In the genomic region with DNA sequence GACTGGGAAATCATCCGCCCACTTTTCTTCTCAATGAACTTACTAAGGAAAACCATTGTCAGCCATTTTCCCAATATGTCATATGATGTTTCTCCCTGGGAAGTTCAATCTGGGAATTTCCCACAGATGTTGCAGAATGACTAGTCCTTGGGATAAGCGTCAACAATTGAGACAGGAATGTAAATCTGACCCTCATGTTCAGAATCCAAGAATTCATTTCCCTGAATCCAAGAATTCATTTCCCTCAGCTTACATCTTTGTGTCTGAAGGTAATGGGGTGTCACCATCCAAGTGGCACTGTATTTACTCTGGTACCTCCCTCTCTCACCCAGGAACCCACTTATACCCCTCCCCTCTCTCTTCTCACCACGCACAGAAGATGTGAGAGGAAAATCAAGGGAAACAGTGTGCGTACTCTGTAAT, we compare ENCODE assay signal across 9 cellular contexts. TPM values are rescaled to one million over a fixed set of nuclear protein-coding genes. Genes with fewer than 3 reads are reported as not detected.
DNase-seq lines count a peak whose midpoint lies in the region; ATAC-seq, FAIRE-seq and TF ChIP-seq lines count a peak whose summit lies in the region.
"Had no signal": no experiment of that assay in that cellular context is flagged by ENCODE, and none has a peak within 500 bp of the region (broad histone marks: within the 10 kb centered on the region; RNA-seq: fewer than 3 reads in every experiment).

No MANE protein-coding gene starts in this region.

- in situ Hi-C loops in brain microvascular endothelial cell (cut with HindIII; ENCODE audit: low pct_ligation_motif_present, low sequenced_read_pairs), result loop anchor here (25.0 kb wide), 1 partner anchor 180 kb away; no protein-coding TSS in a partner anchor

- intact Hi-C loops in lower leg skin (cut with DNase I; ENCODE audit: low total_unique reads), result no loop called here

- peaks cover 91% of the 10 kb centered on the region for H3K4me1 Mint-ChIP-seq in stimulated activated naive CD8-positive, alpha-beta T cell treated with anti-CD3 and anti-CD28 coated beads, Interleukin-15, Interleukin-2, amounts not matched to agents 100 ng/mL and 50 ng/mL, for 24 hours (ENCODE audit: low read depth)

- no peaks in the 10 kb centered on the region for H3K9me3 Mint-ChIP-seq in stimulated activated naive CD8-positive, alpha-beta T cell treated with anti-CD3 and anti-CD28 coated beads, Interleukin-15, Interleukin-2, amounts not matched to agents 100 ng/mL and 50 ng/mL, for 24 hours

- H3K27me3 ChIP-seq in brain microvascular endothelial cell (replicated peaks), result no peaks in the 10 kb centered on the region

- TF ChIP-seq POLR2A in lower leg skin (IDR thresholded peaks at IDR 0.05) (no peak), GM12891 (IDR thresholded peaks at IDR 0.05; ENCODE audit: low read depth, low read length) (no peak)

- H3K27ac ChIP-seq in brain microvascular endothelial cell, result peak overlapping the region; percentile 95
- H3K27ac ChIP-seq: KMS-11 had no signal

- H3K36me3 ChIP-seq in brain microvascular endothelial cell (replicated peaks), result no peaks in the 10 kb centered on the region

- no peaks in the 10 kb centered on the region for H3K36me3 Mint-ChIP-seq in stimulated activated naive CD8-positive, alpha-beta T cell treated with anti-CD3 and anti-CD28 coated beads, Interleukin-15, Interleukin-2, amounts not matched to agents 100 ng/mL and 50 ng/mL, for 24 hours (ENCODE audit: low read depth)

- no peak for ATAC-seq in stimulated activated naive CD8-positive, alpha-beta T cell treated with anti-CD3 and anti-CD28 coated beads, Interleukin-15, Interleukin-2, amounts not matched to agents 100 U/mL and 50 U/mL, for 24 hours

- no peak overlapping the region for H3K4me3 ChIP-seq in brain microvascular endothelial cell (ENCODE audit: low read depth, low read length)
- H3K4me3 ChIP-seq in lower leg skin (ENCODE audit: low read depth, poor library complexity, severe bottlenecking), result no peak overlapping the region

- H3K27me3 Mint-ChIP-seq in stimulated activated naive CD8-positive, alpha-beta T cell treated with anti-CD3 and anti-CD28 coated beads, Interleukin-15, Interleukin-2, amounts not matched to agents 100 ng/mL and 50 ng/mL, for 24 hours, result no peaks in the 10 kb centered on the region

- H3K27ac Mint-ChIP-seq in stimulated activated naive CD8-positive, alpha-beta T cell treated with anti-CD3 and anti-CD28 coated beads, Interleukin-15, Interleukin-2, amounts not matched to agents 100 ng/mL and 50 ng/mL, for 24 hours, result peak overlapping the region; percentile 96

- no peak for DNase-seq in stimulated activated naive CD8-positive, alpha-beta T cell treated with anti-CD3 and anti-CD28 coated beads, Interleukin-15, Interleukin-2, amounts not matched to agents 100 U/mL and 50 U/mL, for 24 hours
- DNase-seq in brain microvascular endothelial cell, result peak; percentile 81
- DNase-seq in midbrain (lab: John Stamatoyannopoulos, UW), result peak; percentile 8
- DNase-seq in iPS-NIHi11 (ENCODE audit: low spot score), result no peak
- DNase-seq in lower leg skin (ENCODE audit: low spot score in 2 of 2), result no peak
- no peak for DNase-seq in cortex of kidney (lab: John Stamatoyannopoulos, UW)
- DNase-seq in GM12891 (ENCODE audit: insufficient read length, low spot score), result no peak

- TF ChIP-seq CTCF in brain microvascular endothelial cell (IDR thresholded peaks at IDR 0.05; ENCODE audit: low read depth, low read length, missing control alignments) (no peak), lower leg skin (IDR thresholded peaks at IDR 0.05) (no peak)

- peak overlapping the region; percentile 83 for H3K4me3 Mint-ChIP-seq in stimulated activated naive CD8-positive, alpha-beta T cell treated with anti-CD3 and anti-CD28 coated beads, Interleukin-15, Interleukin-2, amounts not matched to agents 100 ng/mL and 50 ng/mL, for 24 hours

- no peak for FAIRE-seq in GM12891 (lab: Jason Lieb, UNC)

- 55 to 58% methylated on average over 4 of the region's 4 CpGs for WGBS in lower leg skin, 2 donors

TF ChIP-seq in GM12891, 5 proteins besides CTCF, POLR2A, EP300 and RAD21:
- no peak for TF ChIP-seq POLR2AphosphoS5 (IDR thresholded peaks at IDR 0.05; ENCODE audit: low read depth, low read length)
- TF ChIP-seq PAX5 (IDR thresholded peaks at IDR 0.05; ENCODE audit: insufficient read depth, low read length, severe bottlenecking), result no peak
- TF ChIP-seq SPI1 (IDR thresholded peaks at IDR 0.05; ENCODE audit: low read depth, low read length), result no peak
- TF ChIP-seq POU2F2 (IDR thresholded peaks at IDR 0.05; ENCODE audit: low read depth, low read length), result no peak
- no peak for TF ChIP-seq TAF1 (IDR thresholded peaks at IDR 0.05; ENCODE audit: low read depth, low read length)

RNA-seq across cellular contexts. Expression of gene KLF9, which starts 7.4 kb away (rescaled TPM):
- 100 to 1,000 TPM in 2 of 4 donors, 10 to 100 TPM in 2; 71.5 to 198 (median 104) TPM for total RNA-seq in lower leg skin
- polyA plus RNA-seq in GM12891 (2012; ENCODE audit: low read depth, missing spikeins), result 0.69 TPM

Comparison
In these comparisons a context has a peak if more than half of its experiments do, and no peak if none do; other contexts are left out.
1. DNase-seq: peak in brain microvascular endothelial cell (single experiment) and midbrain (single experiment); none in stimulated activated naive CD8-positive, alpha-beta T cell treated with anti-CD3 and anti-CD28 coated beads, Interleukin-15, Interleukin-2, amounts not matched to agents 100 U/mL and 50 U/mL, for 24 hours (single experiment), iPS-NIHi11 (single experiment), lower leg skin (0 of 2), cortex of kidney (single experiment) and GM12891 (single experiment).